ENCODE assay signal across 8 cellular contexts in genomic region chr17:5282639-5283217, GRCh38. TPM values are rescaled to one million over a fixed set of nuclear protein-coding genes. Genes with fewer than 3 reads are reported as not detected.
DNase-seq lines count a peak whose midpoint lies in the region; ATAC-seq, FAIRE-seq and TF ChIP-seq lines count a peak whose summit lies in the region.

No MANE protein-coding gene starts in this region.

- H3K27ac ChIP-seq in C4-2B = peak overlapping the region; percentile 89
- no peak overlapping the region for H3K27ac ChIP-seq in caudate nucleus (ENCODE audit: low read depth, low read length)

- no peak for FAIRE-seq in frontal cortex (lab: Jason Lieb, UNC)

- H3K27ac Mint-ChIP-seq in HFFc6 = peak overlapping the region; percentile 81
- H3K27ac Mint-ChIP-seq in T-helper 1 cell treated with Interleukin-12 subunit alpha and Interleukin-12 subunit beta and Interleukin-4 antibody, amounts not matched to agents 30 μg/mL and 1 μg/mL, for 36 hours = peak overlapping the region; percentile 84
- peak overlapping the region; percentile 92 for H3K27ac Mint-ChIP-seq in memory B cell

- peak overlapping the region; percentile 88 for H3K4me3 Mint-ChIP-seq in HFFc6
- H3K4me3 Mint-ChIP-seq in T-helper 1 cell treated with Interleukin-12 subunit alpha and Interleukin-12 subunit beta and Interleukin-4 antibody, amounts not matched to agents 30 μg/mL and 1 μg/mL, for 36 hours = peak overlapping the region; percentile 89
- peak overlapping the region; percentile 91 for H3K4me3 Mint-ChIP-seq in memory B cell

- H3K27me3 Mint-ChIP-seq in HFFc6 (ENCODE audit: insufficient read depth) (no peaks in the 10 kb centered on the region; the same call in none of the 2 replicates), memory B cell (no peaks in the 10 kb centered on the region)
- no peaks in the 10 kb centered on the region for H3K27me3 Mint-ChIP-seq in T-helper 1 cell treated with Interleukin-12 subunit alpha and Interleukin-12 subunit beta and Interleukin-4 antibody, amounts not matched to agents 30 μg/mL and 1 μg/mL, for 36 hours (ENCODE audit: low read depth)

- ATAC-seq in memory B cell (ENCODE audit: low read depth) (peak; percentile 46), HG02759 (IDR thresholded peaks at IDR 0.05; ENCODE audit: unreplicated experiment) (no peak)

- H3K36me3 Mint-ChIP-seq in HFFc6 (ENCODE audit: low read depth) = peaks cover 9% of the 10 kb centered on the region; the same call in 1 of the 2 replicates
- peaks cover 8% of the 10 kb centered on the region for H3K36me3 Mint-ChIP-seq in T-helper 1 cell treated with Interleukin-12 subunit alpha and Interleukin-12 subunit beta and Interleukin-4 antibody, amounts not matched to agents 30 μg/mL and 1 μg/mL, for 36 hours (ENCODE audit: low read depth)
- H3K36me3 Mint-ChIP-seq in memory B cell = peaks cover 10% of the 10 kb centered on the region

- H3K9me3 Mint-ChIP-seq in HFFc6 (no peaks in the 10 kb centered on the region), memory B cell (no peaks in the 10 kb centered on the region)
- H3K9me3 Mint-ChIP-seq in T-helper 1 cell treated with Interleukin-12 subunit alpha and Interleukin-12 subunit beta and Interleukin-4 antibody, amounts not matched to agents 30 μg/mL and 1 μg/mL, for 36 hours = no peaks in the 10 kb centered on the region

- DNase-seq in HFFc6 (peak; percentile 6), caudate nucleus (lab: John Stamatoyannopoulos, UW) (peak in 42 of 61 donors; percentile 4 to 81 (median 31)), memory B cell (ENCODE audit: low spot score in 2 of 2) (peak in 1 of 2 donors; percentile 6), frontal cortex (ENCODE audit: low spot score in 2 of 2) (no peak)
- DNase-seq in stimulated activated CD8-positive, alpha-beta memory T cell treated with anti-CD3 and anti-CD28 coated beads, Interleukin-12 subunit alpha, Interleukin-12 subunit beta, amount 100 ng/mL, for 24 hours (ENCODE audit: extremely low read depth) = peak; percentile 15

- H3K4me1 Mint-ChIP-seq in HFFc6 (ENCODE audit: low read depth) (peaks cover 36% of the 10 kb centered on the region), memory B cell (peaks cover 26% of the 10 kb centered on the region)
- peaks cover 23% of the 10 kb centered on the region for H3K4me1 Mint-ChIP-seq in T-helper 1 cell treated with Interleukin-12 subunit alpha and Interleukin-12 subunit beta and Interleukin-4 antibody, amounts not matched to agents 30 μg/mL and 1 μg/mL, for 36 hours (ENCODE audit: low read depth)

- TF ChIP-seq CTCF in C4-2B (conservative IDR thresholded peaks at IDR 0.05) = no peak
- no peak for TF ChIP-seq CTCF in HFFc6 (IDR thresholded peaks at IDR 0.05)

RNA-seq across cellular contexts. Expression of gene RABEP1, which starts 0.6 kb away (rescaled TPM):
- 10 to 100 TPM; 41.1 to 48.5 (median 45.6) TPM for total RNA-seq in HFFc6 (2021; fragmentation: NEBNext Ultra II Directional; extraction: Animal tissue kit (Norgen Biotek cat#: 25700))
- 90.9 TPM for total RNA-seq in frontal cortex

RNA-seq across cellular contexts. Expression of gene SCIMP, which starts 48.1 kb away (rescaled TPM):
- not detected for total RNA-seq in HFFc6 (2021; fragmentation: NEBNext Ultra II Directional; extraction: Animal tissue kit (Norgen Biotek cat#: 25700))
- under 0.01 TPM for total RNA-seq in frontal cortex

Comparison
In these comparisons a context has a peak if more than half of its experiments do, and no peak if none do; other contexts are left out.
1. DNase-seq: peak in HFFc6 (single experiment), caudate nucleus (42 of 61) and stimulated activated CD8-positive, alpha-beta memory T cell treated with anti-CD3 and anti-CD28 coated beads, Interleukin-12 subunit alpha, Interleukin-12 subunit beta, amount 100 ng/mL, for 24 hours (single experiment); none in frontal cortex (0 of 2).
2. Peak in every context shown above with its lines, with median percentiles within 50 percentile points of each other: H3K27ac Mint-ChIP-seq and H3K4me3 Mint-ChIP-seq.